8 cellular contexts compared by ENCODE assay signal in the genomic region with DNA sequence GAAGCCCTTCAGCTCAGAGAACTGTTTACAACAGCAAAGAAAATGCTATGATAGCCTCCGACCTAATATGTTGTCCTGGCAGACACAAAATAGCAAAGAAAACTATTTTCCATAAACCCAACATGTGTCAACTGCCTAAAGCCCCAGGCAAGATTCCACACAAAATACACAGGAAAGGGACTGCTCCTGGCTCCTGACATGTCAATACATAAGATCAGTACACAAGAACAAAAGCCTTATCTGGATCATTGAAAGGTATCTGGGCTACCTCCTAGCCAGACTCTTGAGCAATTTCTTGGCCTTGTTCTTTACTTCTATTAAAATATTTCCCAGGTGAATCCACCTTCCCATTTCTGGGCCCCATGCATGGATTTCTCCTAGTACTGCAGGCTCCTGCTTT.
"Had no signal": no experiment of that assay in that cellular context is flagged by ENCODE, and none has a peak within 500 bp of the region (broad histone marks: within the 10 kb centered on the region; RNA-seq: fewer than 3 reads in every experiment).

No MANE protein-coding gene starts in this region.

- ATAC-seq: GM12878 had no signal

- DNase-seq: GDM1, GF-D8 had no signal

- H3K4me3 ChIP-seq: GM12878 had no signal

- FAIRE-seq: G401.6, GM12878, GM12891, GM12892, GM18507, GM19239 had no signal
